30 cellular contexts compared by ENCODE assay signal in the genomic region with DNA sequence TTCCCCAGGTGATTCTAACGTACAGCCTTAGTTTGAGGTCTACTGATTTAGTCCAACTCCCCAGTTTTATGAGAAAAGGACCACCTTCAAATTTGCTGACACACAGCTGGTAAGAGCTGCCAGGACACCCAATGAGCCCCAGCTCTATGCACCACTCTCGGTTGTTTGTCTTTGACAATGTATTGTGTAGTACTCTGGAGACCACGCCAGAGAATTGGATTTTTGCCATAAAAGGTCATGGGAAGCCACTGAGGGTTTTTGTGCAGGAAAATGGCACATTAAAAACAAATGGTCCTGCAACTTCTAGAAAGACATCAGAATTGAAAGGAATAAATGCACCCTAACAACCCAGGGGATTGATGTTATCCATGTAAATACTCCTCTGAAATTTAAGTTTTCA. TPM values are rescaled to one million over a fixed set of nuclear protein-coding genes. Genes with fewer than 3 reads are reported as not detected.
DNase-seq lines count a peak whose midpoint lies in the region; ATAC-seq and TF ChIP-seq lines count a peak whose summit lies in the region.
"Had no signal": no experiment of that assay in that cellular context is flagged by ENCODE, and none has a peak within 500 bp of the region (broad histone marks: within the 10 kb centered on the region; RNA-seq: fewer than 3 reads in every experiment).

No MANE protein-coding gene starts in this region.

- H3K4me3 ChIP-seq in IMR-90 (ENCODE audit: insufficient read depth, low read depth, low read length): no peak overlapping the region
- H3K4me3 ChIP-seq: adrenal gland, psoas muscle, thyroid gland, vagina had no signal

- no peak for ATAC-seq in IMR-90 (ENCODE audit: low read depth)
- no peak for ATAC-seq in GM21423 (IDR thresholded peaks at IDR 0.05; ENCODE audit: unreplicated experiment)
- ATAC-seq: activated CD4-positive, alpha-beta T cell treated with anti-CD3 and anti-CD28 coated beads for 36 hours; activated CD8-positive, alpha-beta T cell treated with anti-CD3 and anti-CD28 coated beads, Interleukin-2, amount 10 ng/mL, durations not matched to agents 7 days and 5 days; natural killer cell treated with Interleukin-12 subunit alpha and Interleukin-12 subunit beta and Interleukin-15 and Interleukin-18, amount 100 ng/mL, for 72 hours; psoas muscle had no signal

- H2AFZ ChIP-seq in IMR-90 (replicated peaks; ENCODE audit: low read length, poor library complexity): no peak overlapping the region

- TF ChIP-seq RAD21 in IMR-90 (IDR thresholded peaks at IDR 0.05; ENCODE audit: low read length): no peak

- H3K9ac ChIP-seq in IMR-90 (ENCODE audit: low read depth, low read length): no peak overlapping the region

- no peak overlapping the region for H3K4me2 ChIP-seq in IMR-90 (ENCODE audit: low read depth, low read length)

- no peak overlapping the region for H2BK5ac ChIP-seq in IMR-90 (ENCODE audit: low read depth, low read length, poor library complexity, severe bottlenecking)

- no peak overlapping the region for H2BK15ac ChIP-seq in IMR-90 (ENCODE audit: low read depth, low read length)

- no peak for TF ChIP-seq POLR2A in IMR-90 (IDR thresholded peaks at IDR 0.05; ENCODE audit: low read depth, low read length)

- H3K14ac ChIP-seq in IMR-90 (replicated peaks; ENCODE audit: low read depth, low read length): peak overlapping the region; percentile 68; the same call in 1 of the 2 replicates

- WGBS in IMR-90 (ENCODE audit: extremely low coverage in 2 of 2, insufficient read length in 1 of 2), 2 experiments: 60% methylated on average over 1 of the region's 3 CpGs; no CpG with 5 or more reads in 1 of the 2 experiments

- peaks cover 17% of the 10 kb centered on the region for H3K9me1 ChIP-seq in IMR-90 (ENCODE audit: insufficient read depth, low read length)

- H4K8ac ChIP-seq in IMR-90 (ENCODE audit: low read depth in 2 of 2, low read length in 2 of 2): no peak overlapping the region; a peak in 1 of 4 replicates

- CTCF ChIA-PET in IMR-90 (lab: Yijun Ruan, JAX): no interaction called here

- dilution Hi-C loops in IMR-90 (cut with HindIII; ENCODE audit: low sequenced_read_pairs, unreplicated experiment): no loop called here

- no peaks in the 10 kb centered on the region for H3K9me3 ChIP-seq in IMR-90 (ENCODE audit: control insufficient read depth, insufficient read depth, low read length)
- H3K9me3 ChIP-seq: adrenal gland, BE2C, psoas muscle, thyroid gland, vagina had no signal

- H3K4me1 ChIP-seq in IMR-90 (ENCODE audit: control insufficient read depth, insufficient read depth, low read length): peaks cover 10% of the 10 kb centered on the region
- H3K4me1 ChIP-seq: BE2C, thyroid gland, vagina had no signal

- H3K23ac ChIP-seq in IMR-90 (ENCODE audit: low read depth, low read length): no peak overlapping the region

- in situ Hi-C loops in IMR-90 (cut with MboI; ENCODE audit: low sequenced_read_pairs): loop anchor here (10.0 kb wide), 1 partner anchor 567 kb away; no protein-coding TSS in a partner anchor

- no peaks in the 10 kb centered on the region for H4K20me1 ChIP-seq in IMR-90 (ENCODE audit: insufficient read depth, low read length)

- H3K18ac ChIP-seq in IMR-90 (ENCODE audit: low read depth, low read length): no peak overlapping the region

- intact Hi-C loops in IMR-90 (cut with micrococcal nuclease): no loop called here

- DNase-seq in NCI-H146 (lab: John Stamatoyannopoulos, UW) (peak; percentile 38), NCI-H146 treated with DMSO at 0.1 percent for 48 hours (lab: John Stamatoyannopoulos, UW; ENCODE audit: unreplicated experiment) (no peak), IMR-90 (no peak), NCI-H748 (lab: John Stamatoyannopoulos, UW; ENCODE audit: unreplicated experiment) (peak; percentile 85), dermis microvascular lymphatic vessel endothelial cell (ENCODE audit: low read depth in 2 of 2) (peak; percentile 72 to 89), NCI-H2196 treated with DMSO at 0.1 percent for 48 hours (lab: John Stamatoyannopoulos, UW; ENCODE audit: unreplicated experiment) (no peak), NCI-H128 (lab: John Stamatoyannopoulos, UW; ENCODE audit: unreplicated experiment) (no peak)
- DNase-seq: activated CD4-positive, alpha-beta T cell treated with anti-CD3 and anti-CD28 coated beads for 36 hours; activated CD8-positive, alpha-beta T cell treated with anti-CD3 and anti-CD28 coated beads, Interleukin-2, amount 10 ng/mL, durations not matched to agents 7 days and 5 days; activated naive CD4-positive, alpha-beta T cell treated with anti-CD3 and anti-CD28 coated beads, Interleukin-2, amount 10 ng/mL, durations not matched to agents 7 days and 5 days; adrenal gland; BE2C; CD8-positive, alpha-beta memory T cell; central memory CD4-positive, alpha-beta T cell; cortex of kidney; DND-41; erythroblast; GF-D8; HCEC 1CT; mammary epithelial cell; NCI-H1436 treated with DMSO at 0.1 percent for 48 hours; NCI-H226; psoas muscle; stimulated activated CD4-positive, alpha-beta T cell treated with anti-CD3 and anti-CD28 coated beads, Interleukin-4, amount 100 ng/mL, for 1 hour; T-helper 2 cell; thyroid gland had no signal

- H2BK120ac ChIP-seq in IMR-90 (ENCODE audit: low read depth, low read length): peak overlapping the region; percentile 41

- H3K4ac ChIP-seq in IMR-90 (ENCODE audit: low read depth, low read length): no peak overlapping the region

- H4K5ac ChIP-seq in IMR-90 (ENCODE audit: low read depth, low read length): no peak overlapping the region

- H2AK9ac ChIP-seq in IMR-90 (replicated peaks; ENCODE audit: low read depth, low read length, poor library complexity): no peak overlapping the region

- no peaks in the 10 kb centered on the region for H3K27me3 ChIP-seq in IMR-90 (ENCODE audit: control insufficient read depth, insufficient read depth, low read length)
- H3K27me3 ChIP-seq: BE2C, thyroid gland, vagina had no signal

- H3K79me1 ChIP-seq in IMR-90 (ENCODE audit: low read depth in 1 of 2, low read length in 2 of 2): peaks cover 0 to 13% of the 10 kb centered on the region in 2 experiments; a peak in 2 of 4 replicates

- H3K36me3 ChIP-seq in IMR-90 (ENCODE audit: control insufficient read depth, insufficient read depth, low read length): no peaks in the 10 kb centered on the region
- H3K36me3 ChIP-seq: adrenal gland, BE2C, thyroid gland, vagina had no signal

- H3K56ac ChIP-seq in IMR-90 (ENCODE audit: extremely low read depth, insufficient read depth, low read length): no peak overlapping the region

- H4K91ac ChIP-seq in IMR-90 (ENCODE audit: insufficient read depth, low read depth, low read length): no peak overlapping the region

- H2BK20ac ChIP-seq in IMR-90 (ENCODE audit: low read depth, low read length): peak overlapping the region; percentile 32

- BruUV-seq in IMR-90 (replicated peaks; lab: Mats Ljungman, UMichigan): no TSS peak

- no peak overlapping the region for H2AK5ac ChIP-seq in IMR-90 (ENCODE audit: low read depth, low read length)

- H3K27ac ChIP-seq in IMR-90 (ENCODE audit: insufficient read depth, low read length): no peak overlapping the region
- H3K27ac ChIP-seq: adrenal gland, psoas muscle, thyroid gland, vagina, VCaP had no signal

- POLR2A ChIA-PET in IMR-90 (lab: Charles Lee; ENCODE audit: unreplicated experiment): no interaction called here

- TF ChIP-seq CTCF in IMR-90 (conservative IDR thresholded peaks at IDR 0.05; ENCODE audit: low read depth, low read length): no peak

TF ChIP-seq in IMR-90, 13 proteins besides CTCF, POLR2A, EP300 and RAD21:
- no peak for TF ChIP-seq RFX5 (IDR thresholded peaks at IDR 0.05; ENCODE audit: low read depth, low read length)
- TF ChIP-seq, protein P1, sequence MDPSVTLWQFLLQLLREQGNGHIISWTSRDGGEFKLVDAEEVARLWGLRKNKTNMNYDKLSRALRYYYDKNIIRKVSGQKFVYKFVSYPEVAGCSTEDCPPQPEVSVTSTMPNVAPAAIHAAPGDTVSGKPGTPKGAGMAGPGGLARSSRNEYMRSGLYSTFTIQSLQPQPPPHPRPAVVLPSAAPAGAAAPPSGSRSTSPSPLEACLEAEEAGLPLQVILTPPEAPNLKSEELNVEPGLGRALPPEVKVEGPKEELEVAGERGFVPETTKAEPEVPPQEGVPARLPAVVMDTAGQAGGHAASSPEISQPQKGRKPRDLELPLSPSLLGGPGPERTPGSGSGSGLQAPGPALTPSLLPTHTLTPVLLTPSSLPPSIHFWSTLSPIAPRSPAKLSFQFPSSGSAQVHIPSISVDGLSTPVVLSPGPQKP (IDR thresholded peaks at IDR 0.05; ENCODE audit: borderline replicate concordance, low read depth, low read length): no peak
- TF ChIP-seq MXI1 (IDR thresholded peaks at IDR 0.05; ENCODE audit: borderline replicate concordance, low read depth, low read length): no peak
- no peak for TF ChIP-seq NFE2L2 (IDR thresholded peaks at IDR 0.05; ENCODE audit: low read depth, low read length)

RNA-seq across cellular contexts. Expression of a gene that starts 7.1 kb away (rescaled TPM):
- 15.8 and 29.4 TPM in 2 replicates for total RNA-seq in IMR-90 (2012; rRNA removed)
- 27.1 and 28.9 TPM in 2 replicates for polyA plus RNA-seq in IMR-90 (2012; rRNA removed)
- 22.5 and 29.5 TPM in 2 replicates for polyA plus RNA-seq in IMR-90 (2012; cell fraction: cytosol; rRNA removed)
- 32.6 and 44.5 TPM in 2 replicates for polyA plus RNA-seq in IMR-90 (2012; cell fraction: nucleus; rRNA removed; ENCODE audit: low replicate concordance)
- total RNA-seq in dermis microvascular lymphatic vessel endothelial cell: 18.5 and 19.3 TPM in 2 replicates

RNA-seq across cellular contexts. Expression of a gene that starts 47.6 kb away (rescaled TPM):
- total RNA-seq in IMR-90 (2012; rRNA removed): 5.0 and 6.1 TPM in 2 replicates
- polyA plus RNA-seq in IMR-90 (2012; rRNA removed): 5.0 and 6.0 TPM in 2 replicates
- polyA plus RNA-seq in IMR-90 (2012; cell fraction: cytosol; rRNA removed): 2.1 and 3.4 TPM in 2 replicates
- 1.8 and 4.0 TPM in 2 replicates for polyA plus RNA-seq in IMR-90 (2012; cell fraction: nucleus; rRNA removed; ENCODE audit: low replicate concordance)
- total RNA-seq in dermis microvascular lymphatic vessel endothelial cell: 1.5 and 1.9 TPM in 2 replicates

RNA-seq across cellular contexts. Expression of a gene that starts 58.7 kb away (rescaled TPM):
- total RNA-seq in IMR-90 (2012; rRNA removed) (31.4 and 38.0 TPM in 2 replicates), dermis microvascular lymphatic vessel endothelial cell (35.7 and 38.9 TPM in 2 replicates)
- polyA plus RNA-seq in IMR-90 (2012; rRNA removed): 14.5 and 16.0 TPM in 2 replicates
- polyA plus RNA-seq in IMR-90 (2012; cell fraction: cytosol; rRNA removed): 8.8 and 10.4 TPM in 2 replicates
- 7.2 and 15.5 TPM in 2 replicates for polyA plus RNA-seq in IMR-90 (2012; cell fraction: nucleus; rRNA removed; ENCODE audit: low replicate concordance)

Comparison
In these comparisons a context has a peak if more than half of its experiments do, and no peak if none do; other contexts are left out.
1. DNase-seq: peak in NCI-H146 (single experiment), NCI-H748 (single experiment) and dermis microvascular lymphatic vessel endothelial cell (2 of 2); none in NCI-H146 treated with DMSO at 0.1 percent for 48 hours (single experiment), IMR-90 (single experiment), NCI-H2196 treated with DMSO at 0.1 percent for 48 hours (single experiment) and NCI-H128 (single experiment).